Comparison of ENCODE assay signal across 16 cellular contexts in genomic region chr11:14327105-14327504, GRCh38. TPM values are rescaled to one million over a fixed set of nuclear protein-coding genes. Genes with fewer than 3 reads are reported as not detected.
DNase-seq lines count a peak whose midpoint lies in the region; ATAC-seq, FAIRE-seq and TF ChIP-seq lines count a peak whose summit lies in the region.
"Had no signal": no experiment of that assay in that cellular context is flagged by ENCODE, and none has a peak within 500 bp of the region (broad histone marks: within the 10 kb centered on the region; RNA-seq: fewer than 3 reads in every experiment).

No MANE protein-coding gene starts in this region.

- H3K27me3 Mint-ChIP-seq in H9 (ENCODE audit: low read depth) (no peaks in the 10 kb centered on the region), type B pancreatic cell (no peaks in the 10 kb centered on the region)
- H3K27me3 Mint-ChIP-seq in T-helper 2 cell treated with Interferon-gamma antibody and Interleukin-4, amounts not matched to agents 5 μg/mL and 100 μg/mL, for 36 hours (ENCODE audit: low read depth): no peaks in the 10 kb centered on the region

- H3K27ac Mint-ChIP-seq in H9 (peak overlapping the region in 2 of 3 experiments; percentile 89 to 93; a peak in 4 of 7 replicates), type B pancreatic cell (no peak overlapping the region)
- no peak overlapping the region for H3K27ac Mint-ChIP-seq in T-helper 2 cell treated with Interferon-gamma antibody and Interleukin-4, amounts not matched to agents 5 μg/mL and 100 μg/mL, for 36 hours

- H3K4me1 Mint-ChIP-seq in H9: peaks cover 54 to 67% of the 10 kb centered on the region in 2 experiments
- peaks cover 29% of the 10 kb centered on the region for H3K4me1 Mint-ChIP-seq in T-helper 2 cell treated with Interferon-gamma antibody and Interleukin-4, amounts not matched to agents 5 μg/mL and 100 μg/mL, for 36 hours (ENCODE audit: low read depth)
- peaks cover 12% of the 10 kb centered on the region for H3K4me1 Mint-ChIP-seq in type B pancreatic cell (ENCODE audit: unreplicated experiment)

- no peaks in the 10 kb centered on the region for H3K9me3 Mint-ChIP-seq in H9
- no peaks in the 10 kb centered on the region for H3K9me3 Mint-ChIP-seq in T-helper 2 cell treated with Interferon-gamma antibody and Interleukin-4, amounts not matched to agents 5 μg/mL and 100 μg/mL, for 36 hours
- H3K9me3 Mint-ChIP-seq in type B pancreatic cell: no peaks in the 10 kb centered on the region

- no peak overlapping the region for H2AK5ac ChIP-seq in H9 (ENCODE audit: insufficient read length, low read length)

- no peak overlapping the region for H2BK120ac ChIP-seq in H9 (ENCODE audit: low read depth, low read length, poor library complexity, severe bottlenecking)

- H3K4me2 ChIP-seq in A549 (0 out of 3 replicates have a peak overlapping the region, but pooled peaks have one; percentile 5), H9 (ENCODE audit: insufficient read depth, insufficient read length, low read length) (no peak overlapping the region)
- H3K4me2 ChIP-seq: smooth muscle cell had no signal

- no peak overlapping the region for H2BK12ac ChIP-seq in H9 (ENCODE audit: insufficient read length, low read depth, low read length)

- no peak overlapping the region for H3K18ac ChIP-seq in H9 (ENCODE audit: insufficient read length, low read depth, low read length)

- no peak overlapping the region for H2BK15ac ChIP-seq in H9 (ENCODE audit: low read depth, low read length)

- peaks cover 6% of the 10 kb centered on the region for H3K79me1 ChIP-seq in H9 (ENCODE audit: insufficient read depth, low read depth, low read length, poor library complexity, severe bottlenecking)

- H3K27ac ChIP-seq in A549 (no peak overlapping the region), H9 (ENCODE audit: insufficient read length, low read depth, low read length) (no peak overlapping the region)
- H3K27ac ChIP-seq: VCaP had no signal

- no peak overlapping the region for H3K9ac ChIP-seq in H9 (ENCODE audit: extremely low read depth, insufficient read length, low read length)

- H3K79me2 ChIP-seq in H9 (ENCODE audit: insufficient read depth, low read length): peaks cover 47% of the 10 kb centered on the region; the same call in 1 of the 2 replicates

- no peak for TF ChIP-seq RAD21 in A549 (conservative IDR thresholded peaks at IDR 0.05 in 1 of 2, IDR thresholded peaks at IDR 0.05 in 1 of 2)

- no peaks in the 10 kb centered on the region for H4K20me1 ChIP-seq in H9 (ENCODE audit: control insufficient read depth, insufficient read depth, insufficient read length)

- H3K56ac ChIP-seq in H9 (ENCODE audit: insufficient read length, low read depth, low read length): no peak overlapping the region

- no peak for TF ChIP-seq POLR2A in A549 (IDR thresholded peaks at IDR 0.05; ENCODE audit: low read length)

- H4K91ac ChIP-seq in H9 (ENCODE audit: insufficient read length, low read depth, low read length): no peak overlapping the region

- H4K5ac ChIP-seq in H9 (ENCODE audit: insufficient read length, low read depth, low read length): no peak overlapping the region

- H3K14ac ChIP-seq in H9 (ENCODE audit: insufficient read depth, low read length): no peak overlapping the region

- H2AFZ ChIP-seq in H9 (ENCODE audit: low read length): no peak overlapping the region

- H3K23ac ChIP-seq in H9 (ENCODE audit: insufficient read length, low read depth, low read length): no peak overlapping the region

- TF ChIP-seq CTCF in A549 (IDR thresholded peaks at IDR 0.05): no peak
- no peak for TF ChIP-seq CTCF in H9 (conservative IDR thresholded peaks at IDR 0.05)
- no peak for TF ChIP-seq CTCF in type B pancreatic cell (conservative IDR thresholded peaks at IDR 0.05)

- no peak overlapping the region for H3K4ac ChIP-seq in H9 (ENCODE audit: low read depth, low read length)

- ATAC-seq in A549 (no peak), GM18499 (IDR thresholded peaks at IDR 0.05; ENCODE audit: insufficient read depth, unreplicated experiment) (peak; percentile 34)

- no peak for TF ChIP-seq EP300 in A549 (IDR thresholded peaks at IDR 0.05)

- no peak overlapping the region for H2BK5ac ChIP-seq in H9 (ENCODE audit: insufficient read length, low read length)

- H3K4me1 ChIP-seq in A549 (peaks cover 21% of the 10 kb centered on the region), H9 (ENCODE audit: insufficient read depth, low read length) (peaks cover 3% of the 10 kb centered on the region; the same call in 1 of the 2 replicates)

- CTCF ChIA-PET in A549 (lab: Yijun Ruan, JAX): interaction anchor here (1.0 kb wide), 1 partner anchor 19 kb away, joined by 3 read pairs; no protein-coding TSS in a partner anchor

- FAIRE-seq in A549 (lab: Jason Lieb, UNC): no peak
- FAIRE-seq: endometrium had no signal

- no peak overlapping the region for H4K8ac ChIP-seq in H9 (replicated peaks; ENCODE audit: insufficient read length, low read depth, low read length)

- POLR2A ChIA-PET in A549 (lab: Yijun Ruan, JAX): no interaction called here

- no peak for DNase-seq in A549 (ENCODE audit: low read depth in 1 of 2, low spot score in 1 of 2)
- no peak for DNase-seq in H9
- no peak for DNase-seq in T-helper 2 cell treated with Interferon-gamma antibody and Interleukin-4, amounts not matched to agents 5 μg/mL and 100 μg/mL, for 36 hours (ENCODE audit: low spot score)
- no peak for DNase-seq in type B pancreatic cell (ENCODE audit: extremely low spot score, unreplicated experiment)
- DNase-seq in stimulated activated CD4-positive, alpha-beta T cell treated with anti-CD3 and anti-CD28 coated beads, Interleukin-2, amount 100 ng/mL, for 24 hours: no peak
- DNase-seq in NCI-H2227 treated with DMSO at 0.1 percent for 48 hours (lab: John Stamatoyannopoulos, UW): no peak
- no peak for DNase-seq in foreskin melanocyte
- DNase-seq: activated T-cell treated with anti-CD3 and anti-CD28 coated beads for 4 hours, GOT3, KG1, NCI-H345, occipital lobe had no signal

- H3K27me3 ChIP-seq in H9 (ENCODE audit: insufficient read depth, low read length): no peaks in the 10 kb centered on the region

- no peak overlapping the region for H3K4me3 ChIP-seq in A549
- H3K4me3 ChIP-seq: smooth muscle cell had no signal

- H3K23me2 ChIP-seq in H9 (ENCODE audit: insufficient read length, low read depth, low read length, poor library complexity, severe bottlenecking): no peaks in the 10 kb centered on the region

- H3T11ph ChIP-seq in H9 (ENCODE audit: low read length): no peak overlapping the region

- H3K4me3 Mint-ChIP-seq in H9: peak overlapping the region in 1 of 2 experiments; percentile 6; a peak in 1 of 5 replicates
- H3K4me3 Mint-ChIP-seq in T-helper 2 cell treated with Interferon-gamma antibody and Interleukin-4, amounts not matched to agents 5 μg/mL and 100 μg/mL, for 36 hours: peak overlapping the region; percentile 48
- H3K4me3 Mint-ChIP-seq in type B pancreatic cell: no peak overlapping the region

- no peaks in the 10 kb centered on the region for H3K9me3 ChIP-seq in A549
- no peaks in the 10 kb centered on the region for H3K9me3 ChIP-seq in H9 (ENCODE audit: control insufficient read depth, low read depth, low read length)

- H2BK20ac ChIP-seq in H9 (ENCODE audit: low read depth, low read length, poor library complexity, severe bottlenecking): no peak overlapping the region

- peaks cover 2 to 12% (median 2%) of the 10 kb centered on the region in 3 experiments; a peak in 5 of 7 replicates for H3K36me3 Mint-ChIP-seq in H9 (ENCODE audit: insufficient read depth in 1 of 3, low read depth in 3 of 3)
- peaks cover 8% of the 10 kb centered on the region for H3K36me3 Mint-ChIP-seq in T-helper 2 cell treated with Interferon-gamma antibody and Interleukin-4, amounts not matched to agents 5 μg/mL and 100 μg/mL, for 36 hours (ENCODE audit: low read depth)
- H3K36me3 Mint-ChIP-seq in type B pancreatic cell: no peaks in the 10 kb centered on the region

TF ChIP-seq in A549, 52 proteins besides CTCF, POLR2A, EP300 and RAD21 (continues in another document):
- TF ChIP-seq HOXB5 (CRISPR knock-in tag; IDR thresholded peaks at IDR 0.05) (no peak), FOXS1 (CRISPR knock-in tag; IDR thresholded peaks at IDR 0.05) (no peak), POLR2AphosphoS2 (conservative IDR thresholded peaks at IDR 0.05; ENCODE audit: low read length) (no peak), NR3C1 (IDR thresholded peaks at IDR 0.05) (no peak), EHF (CRISPR knock-in tag; IDR thresholded peaks at IDR 0.05) (no peak), MAZ (IDR thresholded peaks at IDR 0.05; ENCODE audit: borderline replicate concordance, low read depth, low read length) (no peak), SREBF2 (IDR thresholded peaks at IDR 0.05) (no peak), EHMT2 (IDR thresholded peaks at IDR 0.05; ENCODE audit: low read depth) (no peak), MYC (IDR thresholded peaks at IDR 0.05; ENCODE audit: borderline replicate concordance, low read length) (no peak)

RNA-seq across cellular contexts. Expression of gene RRAS2, which starts 31.9 kb away (rescaled TPM):
- polyA plus RNA-seq in A549 (2011; rRNA removed) (39.7 and 48.2 TPM in 2 replicates), A549 (2017; fragmentation: RNase III; extraction: RNeasy Plus Mini Kit Qiagen cat#74134 plus additional on column Dnase treatment) (37.9 to 44.0 TPM (median 40.2 TPM) in 3 replicates)
- 17.1 and 21.7 TPM in 2 replicates for polyA plus RNA-seq in A549 (2012; cell fraction: cytosol; rRNA removed)
- polyA plus RNA-seq in A549 (2012; cell fraction: nucleus; rRNA removed): 8.8 and 10.4 TPM in 2 replicates
- polyA minus RNA-seq in A549 (2011; rRNA and poly(A)+ RNA removed): 7.8 and 9.1 TPM in 2 replicates
- total RNA-seq in H9 (2021) (154 and 158 TPM in 2 replicates), type B pancreatic cell (ENCODE audit: low replicate concordance) (36.0 and 41.2 TPM in 2 replicates)

Comparison
In these comparisons a context has a peak if more than half of its experiments do, and no peak if none do; other contexts are left out.
1. H3K27ac Mint-ChIP-seq: peak in H9 (2 of 3); none in T-helper 2 cell treated with Interferon-gamma antibody and Interleukin-4, amounts not matched to agents 5 μg/mL and 100 μg/mL, for 36 hours (single experiment) and type B pancreatic cell (single experiment).